1 cellular context compared by ENCODE assay signal in the genomic region with DNA sequence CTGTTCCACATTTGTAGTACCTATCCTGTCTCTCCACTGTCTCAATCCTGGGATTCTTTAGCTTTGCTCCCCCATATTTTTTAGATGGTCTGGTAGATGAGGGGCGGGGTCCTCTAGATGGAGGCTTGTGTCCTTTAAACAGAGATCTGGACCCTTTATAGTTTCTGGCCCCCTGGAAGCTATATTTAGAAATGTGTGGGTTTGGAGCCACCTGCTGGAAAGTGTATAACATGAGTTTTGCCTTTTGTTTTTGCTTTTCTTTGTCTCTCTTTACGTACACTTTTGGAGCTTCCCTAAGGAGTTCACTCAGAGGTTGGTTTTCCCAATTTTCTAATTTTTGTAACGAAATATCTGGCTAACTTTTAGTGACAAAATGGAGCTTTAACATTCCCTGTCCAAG.
TF ChIP-seq lines count a peak whose summit lies in the region.

No MANE protein-coding gene starts in this region.

TF ChIP-seq in SK-N-SH treated with all-trans-retinoic acid at 6 μM for 48 hours, 23 proteins besides CTCF, POLR2A, EP300 and RAD21 (continued from another document):
- TF ChIP-seq, protein P1, sequence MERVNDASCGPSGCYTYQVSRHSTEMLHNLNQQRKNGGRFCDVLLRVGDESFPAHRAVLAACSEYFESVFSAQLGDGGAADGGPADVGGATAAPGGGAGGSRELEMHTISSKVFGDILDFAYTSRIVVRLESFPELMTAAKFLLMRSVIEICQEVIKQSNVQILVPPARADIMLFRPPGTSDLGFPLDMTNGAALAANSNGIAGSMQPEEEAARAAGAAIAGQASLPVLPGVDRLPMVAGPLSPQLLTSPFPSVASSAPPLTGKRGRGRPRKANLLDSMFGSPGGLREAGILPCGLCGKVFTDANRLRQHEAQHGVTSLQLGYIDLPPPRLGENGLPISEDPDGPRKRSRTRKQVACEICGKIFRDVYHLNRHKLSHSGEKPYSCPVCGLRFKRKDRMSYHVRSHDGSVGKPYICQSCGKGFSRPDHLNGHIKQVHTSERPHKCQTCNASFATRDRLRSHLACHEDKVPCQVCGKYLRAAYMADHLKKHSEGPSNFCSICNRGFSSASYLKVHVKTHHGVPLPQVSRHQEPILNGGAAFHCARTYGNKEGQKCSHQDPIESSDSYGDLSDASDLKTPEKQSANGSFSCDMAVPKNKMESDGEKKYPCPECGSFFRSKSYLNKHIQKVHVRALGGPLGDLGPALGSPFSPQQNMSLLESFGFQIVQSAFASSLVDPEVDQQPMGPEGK (CRISPR knock-in tag; IDR thresholded peaks at IDR 0.05; ENCODE audit: borderline replicate concordance) = no peak
- TF ChIP-seq ARNTL (CRISPR knock-in tag; IDR thresholded peaks at IDR 0.05; ENCODE audit: borderline replicate concordance, low read depth) (no peak), ZNF565 (CRISPR knock-in tag; conservative IDR thresholded peaks at IDR 0.05; ENCODE audit: low read depth) (no peak), ZNF8 (CRISPR knock-in tag; IDR thresholded peaks at IDR 0.05) (no peak), SNAI2 (CRISPR knock-in tag; IDR thresholded peaks at IDR 0.05) (no peak), TOX (CRISPR knock-in tag; IDR thresholded peaks at IDR 0.05; ENCODE audit: borderline replicate concordance) (no peak), OSR1 (CRISPR knock-in tag; IDR thresholded peaks at IDR 0.05) (no peak), ZC3H10 (CRISPR knock-in tag; IDR thresholded peaks at IDR 0.05) (no peak)
- TF ChIP-seq, protein P2, sequence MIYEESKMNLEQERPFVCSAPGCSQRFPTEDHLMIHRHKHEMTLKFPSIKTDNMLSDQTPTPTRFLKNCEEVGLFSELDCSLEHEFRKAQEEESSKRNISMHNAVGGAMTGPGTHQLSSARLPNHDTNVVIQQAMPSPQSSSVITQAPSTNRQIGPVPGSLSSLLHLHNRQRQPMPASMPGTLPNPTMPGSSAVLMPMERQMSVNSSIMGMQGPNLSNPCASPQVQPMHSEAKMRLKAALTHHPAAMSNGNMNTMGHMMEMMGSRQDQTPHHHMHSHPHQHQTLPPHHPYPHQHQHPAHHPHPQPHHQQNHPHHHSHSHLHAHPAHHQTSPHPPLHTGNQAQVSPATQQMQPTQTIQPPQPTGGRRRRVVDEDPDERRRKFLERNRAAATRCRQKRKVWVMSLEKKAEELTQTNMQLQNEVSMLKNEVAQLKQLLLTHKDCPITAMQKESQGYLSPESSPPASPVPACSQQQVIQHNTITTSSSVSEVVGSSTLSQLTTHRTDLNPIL (CRISPR knock-in tag; IDR thresholded peaks at IDR 0.05; ENCODE audit: low read depth) = no peak
TF ChIP-seq in SK-N-SH treated with all-trans-retinoic acid at 6 μM for 48 hours: peak in this region for 0.
